9 cellular contexts compared by ENCODE assay signal in the genomic region with DNA sequence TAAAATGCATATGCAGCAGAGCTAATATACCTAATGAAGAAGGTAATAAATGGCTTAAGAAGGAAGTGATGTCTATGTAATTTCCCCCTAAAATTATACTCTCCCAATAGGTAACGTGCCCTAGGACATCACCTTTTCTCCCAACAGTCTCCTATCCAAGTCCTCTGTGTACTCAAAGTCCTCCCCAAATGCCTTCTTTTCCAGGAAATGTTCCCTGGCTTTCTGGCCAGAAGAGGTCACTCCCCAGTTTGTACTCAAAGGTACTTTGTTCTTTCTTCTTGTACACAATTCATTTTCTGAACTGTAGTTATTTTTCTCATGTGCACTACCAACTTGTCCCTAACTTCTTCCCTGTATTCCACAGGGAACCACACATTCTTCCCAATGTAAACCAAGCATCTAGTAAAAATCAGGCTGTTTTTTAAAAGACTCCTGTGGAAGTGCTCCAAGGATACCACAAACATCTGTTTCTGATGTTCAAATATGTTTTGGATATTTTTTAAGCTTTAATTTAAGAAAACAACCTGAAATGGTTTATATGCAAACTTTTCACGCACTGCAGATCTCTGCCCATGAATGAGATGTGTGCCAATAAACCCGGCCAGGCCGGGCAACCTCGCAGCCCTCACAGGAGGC.
DNase-seq lines count a peak whose midpoint lies in the region; ATAC-seq, FAIRE-seq and TF ChIP-seq lines count a peak whose summit lies in the region.
"Had no signal": no experiment of that assay in that cellular context is flagged by ENCODE, and none has a peak within 500 bp of the region (broad histone marks: within the 10 kb centered on the region; RNA-seq: fewer than 3 reads in every experiment).

No MANE protein-coding gene starts in this region.

- POLR2A ChIA-PET in HepG2 (lab: Yijun Ruan, JAX): interaction anchor here (0.9 to 1.3 kb wide), 3 partner anchors 8 to 99 kb away, joined by 4 to 5 read pairs (median 4); no protein-coding TSS in a partner anchor

- peaks cover 65% of the 10 kb centered on the region for H3K4me1 ChIP-seq in HepG2 (ENCODE audit: insufficient read depth, low read length)

- peaks cover 26% of the 10 kb centered on the region for H3K79me2 ChIP-seq in HepG2 (ENCODE audit: insufficient read depth, low read length)

- H3K36me3 ChIP-seq in HepG2 (replicated peaks in 1 of 2; ENCODE audit: control insufficient read depth in 1 of 2, insufficient read depth in 2 of 2, low read length in 2 of 2): peaks cover 0 to 3% of the 10 kb centered on the region in 2 experiments; a peak in 2 of 5 replicates

- ATAC-seq in HepG2 (peak; percentile 38), GM19467 (IDR thresholded peaks at IDR 0.05; ENCODE audit: unreplicated experiment) (no peak), GM21737 (IDR thresholded peaks at IDR 0.05; ENCODE audit: unreplicated experiment) (no peak)
- ATAC-seq: WTC11 had no signal

- CTCF ChIA-PET in HepG2 (lab: Yijun Ruan, JAX; ENCODE audit: low intra/inter-chr PET ratio, low total read pairs): no interaction called here

- peak; percentile 44; the same call in 1 of the 2 replicates for TF ChIP-seq CTCF in HepG2 (CRISPR knock-in tag; IDR thresholded peaks at IDR 0.05)

- in situ Hi-C loops in HepG2 (cut with HindIII; ENCODE audit: extremely low pct_ligation_motif_present, low pct_unique_long_range_greater_than_20kb): no loop called here

- no peak for DNase-seq in T-helper 2 cell treated with Interferon-gamma antibody and Interleukin-4, amounts not matched to agents 5 μg/mL and 100 μg/mL, for 36 hours (ENCODE audit: low spot score)
- DNase-seq in T-helper 2 cell (no peak), HepG2 (ENCODE audit: low spot score) (peak; percentile 42), HPDE6-E6E7 (ENCODE audit: extremely low spot score) (no peak)

- H3K4me2 ChIP-seq in HepG2 (ENCODE audit: low read depth, low read length): peak overlapping the region; percentile 58

- TF ChIP-seq POLR2A in HepG2 (IDR thresholded peaks at IDR 0.05; ENCODE audit: insufficient read depth in 1 of 2, low read depth in 2 of 2, low read length in 2 of 2): no peak

- H3K27me3 Mint-ChIP-seq in T-helper 2 cell treated with Interferon-gamma antibody and Interleukin-4, amounts not matched to agents 5 μg/mL and 100 μg/mL, for 36 hours (ENCODE audit: low read depth): no peaks in the 10 kb centered on the region

- H3K36me3 Mint-ChIP-seq in T-helper 2 cell treated with Interferon-gamma antibody and Interleukin-4, amounts not matched to agents 5 μg/mL and 100 μg/mL, for 36 hours (ENCODE audit: low read depth): peaks cover 16% of the 10 kb centered on the region

- no peaks in the 10 kb centered on the region for H3K9me3 ChIP-seq in HepG2 (ENCODE audit: low read length)

- H3K4me3 Mint-ChIP-seq in T-helper 2 cell treated with Interferon-gamma antibody and Interleukin-4, amounts not matched to agents 5 μg/mL and 100 μg/mL, for 36 hours: peak overlapping the region; percentile 84
- H3K4me3 Mint-ChIP-seq: WTC11 had no signal

- no peaks in the 10 kb centered on the region for H3K9me3 Mint-ChIP-seq in T-helper 2 cell treated with Interferon-gamma antibody and Interleukin-4, amounts not matched to agents 5 μg/mL and 100 μg/mL, for 36 hours
- H3K9me3 Mint-ChIP-seq: WTC11 had no signal

- H4K20me1 ChIP-seq in HepG2 (ENCODE audit: insufficient read depth, low read length): peaks cover 12% of the 10 kb centered on the region

- peak overlapping the region in 1 of 3 experiments; percentile 32; a peak in 2 of 6 replicates for H3K4me3 ChIP-seq in HepG2 (replicated peaks in 1 of 3; ENCODE audit: insufficient read depth in 1 of 3, low read depth in 2 of 3, low read length in 3 of 3)

- no peak for TF ChIP-seq RAD21 in HepG2 (CRISPR knock-in tag; IDR thresholded peaks at IDR 0.05)

- no peak overlapping the region for H2AFZ ChIP-seq in HepG2 (ENCODE audit: low read length)

- TF ChIP-seq EP300 in HepG2 (IDR thresholded peaks at IDR 0.05; ENCODE audit: low read depth in 2 of 2, low read length in 2 of 2) (peak in 1 of 2 experiments; percentile 8; a peak in 1 of 4 replicates), HepG2 (CRISPR knock-in tag; IDR thresholded peaks at IDR 0.05; ENCODE audit: borderline replicate concordance) (no peak)

- 32% methylated on average over 5 of the region's 5 CpGs for WGBS in HepG2 (ENCODE audit: low lambda C conversion rate)

- peaks cover 62% of the 10 kb centered on the region for H3K4me1 Mint-ChIP-seq in T-helper 2 cell treated with Interferon-gamma antibody and Interleukin-4, amounts not matched to agents 5 μg/mL and 100 μg/mL, for 36 hours (ENCODE audit: low read depth)

- no peaks in the 10 kb centered on the region for H3K27me3 ChIP-seq in HepG2 (ENCODE audit: control insufficient read depth in 1 of 2, insufficient read depth in 2 of 2, low read length in 2 of 2)

- peak overlapping the region; percentile 93 for H3K27ac ChIP-seq in angular gyrus (ENCODE audit: low read depth, low read length)
- peak overlapping the region; percentile 68 for H3K27ac ChIP-seq in HepG2 (ENCODE audit: extremely low read length, insufficient read depth, low read length)
- H3K27ac ChIP-seq in temporal lobe (ENCODE audit: low read depth, low read length): peak overlapping the region; percentile 69

- peak overlapping the region; percentile 42 for H3K9ac ChIP-seq in HepG2 (ENCODE audit: insufficient read depth, low read depth, low read length)

- BruUV-seq in HepG2 (replicated peaks; lab: Mats Ljungman, UMichigan): no TSS peak

- intact Hi-C loops in HepG2 (cut with micrococcal nuclease; ENCODE audit: unreplicated experiment): loop anchor here (5.0 kb wide), 1 partner anchor 54 kb away; no protein-coding TSS in a partner anchor

- no peak for FAIRE-seq in HepG2 (lab: Jason Lieb, UNC)

- peak overlapping the region; percentile 91 for H3K27ac Mint-ChIP-seq in T-helper 2 cell treated with Interferon-gamma antibody and Interleukin-4, amounts not matched to agents 5 μg/mL and 100 μg/mL, for 36 hours
- H3K27ac Mint-ChIP-seq: WTC11 had no signal

TF ChIP-seq in HepG2, 621 proteins besides CTCF, POLR2A, EP300 and RAD21 (continues in another document):
- TF ChIP-seq NFYB (CRISPR knock-in tag; IDR thresholded peaks at IDR 0.05): no peak
- TF ChIP-seq PHF20 (CRISPR knock-in tag; IDR thresholded peaks at IDR 0.05): no peak
- TF ChIP-seq ZNF263 (CRISPR knock-in tag; IDR thresholded peaks at IDR 0.05): peak; percentile 96
- 0 out of 2 replicates have a peak, but pooled peaks have one; percentile 0 for TF ChIP-seq HOXA3 (CRISPR knock-in tag; IDR thresholded peaks at IDR 0.05)
- TF ChIP-seq E2F2 (CRISPR knock-in tag; IDR thresholded peaks at IDR 0.05; ENCODE audit: borderline replicate concordance): no peak
- no peak for TF ChIP-seq NONO (IDR thresholded peaks at IDR 0.05)
- no peak for TF ChIP-seq NONO (CRISPR knock-in tag; conservative IDR thresholded peaks at IDR 0.05)
- TF ChIP-seq EZH2 (conservative IDR thresholded peaks at IDR 0.05; ENCODE audit: low read depth, low read length): no peak
- no peak for TF ChIP-seq DPF2 (CRISPR knock-in tag; IDR thresholded peaks at IDR 0.05; ENCODE audit: borderline replicate concordance, low read depth)
- TF ChIP-seq JUN (CRISPR knock-in tag; IDR thresholded peaks at IDR 0.05): no peak
- TF ChIP-seq MED13 (CRISPR knock-in tag; IDR thresholded peaks at IDR 0.05): 0 out of 2 replicates have a peak, but pooled peaks have one; percentile 44
- TF ChIP-seq CCDC6 (CRISPR knock-in tag; IDR thresholded peaks at IDR 0.05): no peak
- no peak for TF ChIP-seq FOXP4 (CRISPR knock-in tag; IDR thresholded peaks at IDR 0.05)
- peak; percentile 19; the same call in 1 of the 2 replicates for TF ChIP-seq ELF3 (CRISPR knock-in tag; IDR thresholded peaks at IDR 0.05)
